ENCODE assay signal across 8 cellular contexts in genomic region chr14:105448706-105449111, GRCh38. TPM values are rescaled to one million over a fixed set of nuclear protein-coding genes. Genes with fewer than 3 reads are reported as not detected.
DNase-seq lines count a peak whose midpoint lies in the region; ATAC-seq and TF ChIP-seq lines count a peak whose summit lies in the region.

No MANE protein-coding gene starts in this region.

- no peak overlapping the region for H3K27ac Mint-ChIP-seq in natural killer cell

- no peaks in the 10 kb centered on the region for H3K27me3 ChIP-seq in esophagus muscularis mucosa

- DNase-seq in NCI-H2196 (lab: John Stamatoyannopoulos, UW; ENCODE audit: unreplicated experiment) = peak; percentile 21
- no peak for DNase-seq in NCI-H2196 treated with DMSO at 0.1 percent for 48 hours (lab: John Stamatoyannopoulos, UW; ENCODE audit: unreplicated experiment)
- DNase-seq in NCI-H526 treated with DMSO at 0.1 percent for 48 hours (lab: John Stamatoyannopoulos, UW) = peak; percentile 3
- DNase-seq in activated T-cell treated with anti-CD3 and anti-CD28 coated beads for 4 hours = peak; percentile 55
- DNase-seq in esophagus muscularis mucosa (ENCODE audit: extremely low spot score) = no peak
- DNase-seq in natural killer cell = peak; percentile 68
- peak; percentile 23 to 32 for DNase-seq in stimulated activated CD8-positive, alpha-beta memory T cell treated with anti-CD3 and anti-CD28 coated beads, Interleukin-7, amount 100 ng/mL, for 48 hours (ENCODE audit: extremely low read depth in 1 of 2, low read depth in 1 of 2)

- TF ChIP-seq CTCF in esophagus muscularis mucosa (IDR thresholded peaks at IDR 0.05) (peak in 2 of 3 experiments; percentile 88 to 91), natural killer cell (IDR thresholded peaks at IDR 0.05) (peak; percentile 67)

- peaks cover 12 to 56% (median 41%) of the 10 kb centered on the region in 4 donors for H3K36me3 ChIP-seq in esophagus muscularis mucosa

- ATAC-seq in natural killer cell (peak; percentile 76 to 99 (median 96)), GM19328 (IDR thresholded peaks at IDR 0.05; ENCODE audit: unreplicated experiment) (no peak)

- H3K27ac ChIP-seq in esophagus muscularis mucosa (replicated peaks in 1 of 4) = peak overlapping the region; percentile 30 to 64 (median 44)

- H3K4me3 Mint-ChIP-seq in natural killer cell = no peak overlapping the region

- WGBS in esophagus muscularis mucosa = no CpG with 5 or more reads among the region's 16 CpGs

- H3K9me3 Mint-ChIP-seq in natural killer cell = no peaks in the 10 kb centered on the region

- no peaks in the 10 kb centered on the region for H3K9me3 ChIP-seq in esophagus muscularis mucosa

- no peak for TF ChIP-seq POLR2A in esophagus muscularis mucosa (IDR thresholded peaks at IDR 0.05; ENCODE audit: low read depth)

- H3K4me1 ChIP-seq in esophagus muscularis mucosa = peaks cover 17 to 24% (median 21%) of the 10 kb centered on the region in 4 donors

- no peaks in the 10 kb centered on the region for H3K4me1 Mint-ChIP-seq in natural killer cell

- H3K36me3 Mint-ChIP-seq in natural killer cell = no peaks in the 10 kb centered on the region

- no peaks in the 10 kb centered on the region for H3K27me3 Mint-ChIP-seq in natural killer cell (ENCODE audit: low read depth in 2 of 2)

- peak overlapping the region in 2 of 4 donors; percentile 25 to 33 for H3K4me3 ChIP-seq in esophagus muscularis mucosa

- TF ChIP-seq EP300 in esophagus muscularis mucosa (IDR thresholded peaks at IDR 0.05) = no peak

- intact Hi-C loops in esophagus muscularis mucosa (cut with DNase I) (loop anchor here (2.0 to 5.0 kb wide), 2 partner anchors 39 to 80 kb away; partner anchors contain the start of gene CRIP1), natural killer cell (cut with micrococcal nuclease) (loop anchor here (1.0 kb wide), 1 partner anchor 42 kb away; no protein-coding TSS in a partner anchor)

RNA-seq across cellular contexts. Expression of gene CRIP2, which starts 25.9 kb away (rescaled TPM):
- total RNA-seq in esophagus muscularis mucosa = 100 to 1,000 TPM; 283 to 578 (median 392) TPM
- 1 to 10 TPM; 1.7 to 4.6 (median 2.0) TPM for total RNA-seq in natural killer cell

RNA-seq across cellular contexts. Expression of gene MTA1, which starts 29.1 kb away (rescaled TPM):
- total RNA-seq in esophagus muscularis mucosa (10 to 100 TPM; 49.0 to 94.2 (median 67.9) TPM), natural killer cell (100 to 1,000 TPM; 104 to 125 (median 112) TPM)

RNA-seq across cellular contexts. Expression of gene CRIP1, which starts 38.0 kb away (rescaled TPM):
- total RNA-seq in esophagus muscularis mucosa (100 to 1,000 TPM in 1 of 4 donors, 10 to 100 TPM in 3; 34.0 to 110 (median 54.6) TPM), natural killer cell (100 to 1,000 TPM; 276 to 334 (median 290) TPM)

RNA-seq across cellular contexts. Expression of gene TEDC1, which starts 42.3 kb away (rescaled TPM):
- total RNA-seq in esophagus muscularis mucosa (1 to 10 TPM; 3.8 to 6.6 (median 4.7) TPM), natural killer cell (100 to 1,000 TPM in 2 of 3 donors, 10 to 100 TPM in 1; 70.0 to 233 (median 112) TPM)

RNA-seq across cellular contexts. Expression of gene TEX22, which starts 50.4 kb away (rescaled TPM):
- total RNA-seq in esophagus muscularis mucosa = under 1 TPM in 3 of 4 donors, not detected in 1; under 0.01 to 0.19 (median 0.17) TPM
- 1 to 10 TPM in 2 of 3 donors, under 1 TPM in 1; 0.23 to 1.9 (median 1.8) TPM for total RNA-seq in natural killer cell

Comparison
In these comparisons a context has a peak if more than half of its experiments do, and no peak if none do; other contexts are left out.
1. DNase-seq: peak in NCI-H2196 (single experiment), NCI-H526 treated with DMSO at 0.1 percent for 48 hours (single experiment), activated T-cell treated with anti-CD3 and anti-CD28 coated beads for 4 hours (single experiment), natural killer cell (single experiment) and stimulated activated CD8-positive, alpha-beta memory T cell treated with anti-CD3 and anti-CD28 coated beads, Interleukin-7, amount 100 ng/mL, for 48 hours (2 of 2); none in NCI-H2196 treated with DMSO at 0.1 percent for 48 hours (single experiment) and esophagus muscularis mucosa (single experiment).
2. RNA of gene CRIP2, which starts 25.9 kb away (total RNA-seq): 283 to 578 TPM in esophagus muscularis mucosa; 1.7 to 4.6 TPM in natural killer cell; every median in the first group is over 10 times any median in the second.